ENCODE assay signal across 1 cellular context in genomic region chr15:38453971-38454686, GRCh38.
A peak's percentile ranks its signal among the peaks of the same experiment; 100 is the strongest.
TF ChIP-seq lines count a peak whose summit lies in the region.

TSS of gene FAM98B (plus strand) at chr15:38454127. CDS start at chr15:38454162, 35 bp downstream.

TF ChIP-seq in K562, 482 proteins besides CTCF, POLR2A, EP300 and RAD21 (continued from another document and continues in another):
- TF ChIP-seq ZNF318 (IDR thresholded peaks at IDR 0.05; ENCODE audit: borderline replicate concordance in 1 of 2, low read depth in 1 of 2) (no peak), AFF4 (CRISPR knock-in tag; IDR thresholded peaks at IDR 0.05) (no peak), RERE (CRISPR knock-in tag; IDR thresholded peaks at IDR 0.05; ENCODE audit: borderline replicate concordance) (no peak), NCOR1 (IDR thresholded peaks at IDR 0.05) (peak; percentile 52), ASH1L (IDR thresholded peaks at IDR 0.05; ENCODE audit: borderline replicate concordance, low read depth, partially characterized antibody) (peak; percentile 24), FOXA1 (IDR thresholded peaks at IDR 0.05; ENCODE audit: borderline replicate concordance) (no peak), ZBTB11 (CRISPR knock-in tag; IDR thresholded peaks at IDR 0.05) (peak; percentile 98 to 100 (median 99)), ILF3 (IDR thresholded peaks at IDR 0.05; ENCODE audit: borderline replicate concordance) (no peak), ZFP1 (CRISPR knock-in tag; IDR thresholded peaks at IDR 0.05) (no peak), CHD7 (IDR thresholded peaks at IDR 0.05; ENCODE audit: low read depth, low read length) (no peak)
